35 cellular contexts compared by ENCODE assay signal in the genomic region with DNA sequence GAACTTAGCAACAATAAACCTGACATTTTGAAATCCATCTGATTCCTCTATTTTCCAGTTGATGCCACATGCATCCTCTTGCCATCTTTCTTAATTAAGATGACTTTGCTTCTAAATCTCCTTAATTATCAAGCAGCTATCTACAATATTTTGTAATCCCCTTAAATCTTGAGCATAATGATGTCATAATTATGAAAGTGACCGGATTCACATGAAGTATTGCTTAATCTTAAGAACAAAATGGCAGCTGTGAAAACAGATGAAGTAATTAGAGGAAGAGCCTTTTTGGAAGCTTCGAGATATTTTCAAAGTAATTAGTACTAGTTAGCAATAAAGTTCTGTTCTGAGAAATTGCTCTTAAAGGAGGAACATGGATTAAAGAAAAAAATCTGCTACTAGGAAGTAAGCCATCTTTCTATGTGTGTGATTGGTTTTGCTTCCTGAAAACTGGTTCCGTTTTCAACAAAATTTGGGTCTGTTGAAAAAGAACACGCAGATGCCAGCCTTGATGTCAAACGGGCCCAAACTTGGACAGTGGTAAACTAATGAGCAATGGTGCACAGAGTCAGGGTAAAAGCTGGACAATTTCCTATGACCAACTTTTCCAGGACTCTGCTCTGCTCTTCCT. TPM values are rescaled to one million over a fixed set of nuclear protein-coding genes. Genes with fewer than 3 reads are reported as not detected.
A peak's percentile ranks its signal among the peaks of the same experiment; 100 is the strongest.
DNase-seq lines count a peak whose midpoint lies in the region; ATAC-seq, FAIRE-seq and TF ChIP-seq lines count a peak whose summit lies in the region.
"Had no signal": no experiment of that assay in that cellular context is flagged by ENCODE, and none has a peak within 500 bp of the region (broad histone marks: within the 10 kb centered on the region; RNA-seq: fewer than 3 reads in every experiment).

No MANE protein-coding gene starts in this region.

- no peaks in the 10 kb centered on the region for H3K4me1 Mint-ChIP-seq in activated CD4-positive, alpha-beta memory T cell treated with anti-CD3 and anti-CD28 coated beads for 36 hours (ENCODE audit: low read depth)
- H3K4me1 Mint-ChIP-seq: activated T-helper 17 cell treated with anti-CD3 and anti-CD28 coated beads, Interleukin-2, amount 50 U/mL, for 72 hours; CD4-positive, alpha-beta memory T cell; immature natural killer cell; WTC11 had no signal

- no peak for TF ChIP-seq POLR2A in GM12878 (IDR thresholded peaks at IDR 0.05; ENCODE audit: low read depth, low read length)

- intact Hi-C loops in Right ventricle myocardium inferior (cut with DNase I), result loop anchor here (2.0 to 5.0 kb wide), 2 partner anchors 113 to 328 kb away; a partner anchor contains a TSS
- intact Hi-C loops in cardiac septum (cut with DNase I), result no loop called here
- intact Hi-C loops in GM12878 (cut with micrococcal nuclease; ENCODE audit: unreplicated experiment), result loop anchor here (5.0 kb wide), 3 partner anchors 118 to 348 kb away; a partner anchor contains a TSS
- intact Hi-C loops in activated CD4-positive, alpha-beta memory T cell treated with anti-CD3 and anti-CD28 coated beads for 36 hours (cut with micrococcal nuclease), result no loop called here

- no peaks in the 10 kb centered on the region for H4K20me1 ChIP-seq in GM12878 (ENCODE audit: control insufficient read depth, insufficient read depth)

- CTCF ChIA-PET in GM12878 (lab: Yijun Ruan, JAX), result interaction anchor here (0.6 to 2.5 kb wide), 19 partner anchors 9 to 501 kb away, joined by 3 to 13 read pairs (median 3); no protein-coding TSS in a partner anchor
- CTCF ChIA-PET in activated CD4-positive, alpha-beta memory T cell treated with anti-CD3 and anti-CD28 coated beads for 36 hours (lab: Charles Lee), result interaction anchor here (0.8 to 2.1 kb wide), 5 partner anchors 9 to 516 kb away, joined by 3 to 9 read pairs (median 5); a partner anchor contains a TSS

- H3K27ac Mint-ChIP-seq in activated CD4-positive, alpha-beta memory T cell treated with anti-CD3 and anti-CD28 coated beads for 36 hours, result no peak overlapping the region
- H3K27ac Mint-ChIP-seq: activated naive CD8-positive, alpha-beta T cell; activated T-helper 17 cell treated with anti-CD3 and anti-CD28 coated beads, Interleukin-2, amount 50 U/mL, for 72 hours; HFFc6; immature natural killer cell; nephron progenitor cell; stimulated activated naive CD8-positive, alpha-beta T cell treated with anti-CD3 and anti-CD28 coated beads, Interleukin-15, Interleukin-2, amounts not matched to agents 100 ng/mL and 50 ng/mL, for 24 hours; WTC11 had no signal

- no peaks in the 10 kb centered on the region for H3K9me3 Mint-ChIP-seq in activated CD4-positive, alpha-beta memory T cell treated with anti-CD3 and anti-CD28 coated beads for 36 hours
- H3K9me3 Mint-ChIP-seq: activated T-helper 17 cell treated with anti-CD3 and anti-CD28 coated beads, Interleukin-2, amount 50 U/mL, for 72 hours; CD4-positive, alpha-beta memory T cell; HFFc6; immature natural killer cell; nephron progenitor cell; stimulated activated naive CD8-positive, alpha-beta T cell treated with anti-CD3 and anti-CD28 coated beads, Interleukin-15, Interleukin-2, amounts not matched to agents 100 ng/mL and 50 ng/mL, for 24 hours; WTC11 had no signal

- no peak overlapping the region for H3K27ac ChIP-seq in GM12878 (ENCODE audit: control insufficient read depth, insufficient read depth)
- H3K27ac ChIP-seq: 22Rv1, epithelial cell of prostate, GM23248, right lobe of liver, thyroid gland had no signal

- ATAC-seq in Right ventricle myocardium inferior (peak; percentile 11), GM12878 (no peak)
- ATAC-seq: activated T-helper 17 cell treated with anti-CD3 and anti-CD28 coated beads, Interleukin-2, amount 50 U/mL, for 72 hours; mucosa of descending colon; WTC11 had no signal

- no peak for TF ChIP-seq EP300 in GM12878 (IDR thresholded peaks at IDR 0.05; ENCODE audit: borderline replicate concordance in 1 of 2, control insufficient read depth in 1 of 2, low read depth in 2 of 2, low read length in 2 of 2)

- RAD21 ChIA-PET in GM12878 (lab: Charles Lee; ENCODE audit: unreplicated experiment), result interaction anchor here (1.3 to 1.9 kb wide), 6 partner anchors 90 to 367 kb away, joined by 3 to 10 read pairs (median 6); no protein-coding TSS in a partner anchor

- H3K36me3 ChIP-seq in GM12878 (ENCODE audit: control insufficient read depth in 2 of 2, insufficient read depth in 2 of 2, low read length in 1 of 2) (no peaks in the 10 kb centered on the region), MG63 (no peaks in the 10 kb centered on the region)
- H3K36me3 ChIP-seq: pancreas, right lobe of liver, thyroid gland had no signal

- WGBS in GM12878 (ENCODE audit: insufficient coverage, insufficient replicate concordance, low lambda C conversion rate, missing lambda C conversion rate), result 24% methylated on average over 5 of the region's 5 CpGs

- no peak for TF ChIP-seq RAD21 in GM12878 (IDR thresholded peaks at IDR 0.05; ENCODE audit: insufficient read depth, low read depth, low read length)

- FAIRE-seq in GM12878 (lab: Jason Lieb, UNC), result no peak
- peak; percentile 43 for FAIRE-seq in islet of Langerhans (lab: Jason Lieb, UNC)
- FAIRE-seq: astrocyte, GM18507, pancreas had no signal

- in situ Hi-C loops in GM12878 (cut with MboI), result loop anchor here (10.0 kb wide), 1 partner anchor 330 kb away; no protein-coding TSS in a partner anchor

- no peaks in the 10 kb centered on the region for H3K36me3 Mint-ChIP-seq in activated CD4-positive, alpha-beta memory T cell treated with anti-CD3 and anti-CD28 coated beads for 36 hours
- H3K36me3 Mint-ChIP-seq: activated naive CD8-positive, alpha-beta T cell; CD4-positive, alpha-beta memory T cell; immature natural killer cell; WTC11 had no signal

- no peak overlapping the region for H2AFZ ChIP-seq in GM12878 (ENCODE audit: control insufficient read depth, low read depth, low read length)
- H2AFZ ChIP-seq: GM23248 had no signal

- POLR2A ChIA-PET in GM12878 (lab: Charles Lee), result no interaction called here
- POLR2A ChIA-PET in activated CD4-positive, alpha-beta memory T cell treated with anti-CD3 and anti-CD28 coated beads for 36 hours (lab: Charles Lee), result no interaction called here

- H3K27me3 ChIP-seq in GM12878 (replicated peaks in 1 of 2; ENCODE audit: control insufficient read depth in 2 of 2, insufficient read depth in 2 of 2, low read length in 1 of 2) (no peaks in the 10 kb centered on the region), MG63 (no peaks in the 10 kb centered on the region)
- H3K27me3 ChIP-seq: pancreas, right lobe of liver, thyroid gland had no signal

- H3K79me2 ChIP-seq in GM12878 (ENCODE audit: control insufficient read depth, insufficient read depth, low read length), result no peaks in the 10 kb centered on the region

- no peak for TF ChIP-seq CTCF in GM12878 (IDR thresholded peaks at IDR 0.05 in 2 of 3, conservative IDR thresholded peaks at IDR 0.05 in 1 of 3; ENCODE audit: control insufficient read depth in 2 of 3, extremely low read depth in 1 of 3, insufficient read depth in 1 of 3, low read depth in 3 of 3, low read length in 3 of 3)

- no peaks in the 10 kb centered on the region for H3K9me3 ChIP-seq in GM12878 (replicated peaks; ENCODE audit: control insufficient read depth, insufficient read depth, low read length)
- no peaks in the 10 kb centered on the region for H3K9me3 ChIP-seq in MG63
- H3K9me3 ChIP-seq: mucosa of descending colon, pancreas, right lobe of liver, thyroid gland had no signal

- BruUV-seq in GM12878 (replicated peaks; lab: Mats Ljungman, UMichigan), result no TSS peak

- DNase-seq in Right ventricle myocardium inferior (ENCODE audit: missing footprints) (no peak), cardiac septum (ENCODE audit: low spot score) (no peak), GM12878 (ENCODE audit: low read depth, low spot score) (no peak), superior temporal gyrus (ENCODE audit: extremely low spot score) (no peak), MG63 (no peak), T-helper 2 cell (no peak)
- no peak for DNase-seq in activated CD4-positive, alpha-beta memory T cell treated with anti-CD3 and anti-CD28 coated beads for 36 hours
- DNase-seq: CD4-positive, alpha-beta memory T cell; DMS153; HFFc6; immature natural killer cell; KBM-7; MM.1S; mucosa of descending colon; NCI-H2171 treated with DMSO at 0.1 percent for 48 hours; NCI-H524 treated with DMSO at 0.1 percent for 48 hours; nephron progenitor cell; NK-92 treated with Interleukin-12 subunit alpha and Interleukin-12 subunit beta, amount 100 ng/mL, for 24 hours; right lobe of liver; T-helper 9 cell; thyroid gland had no signal

- H3K9ac ChIP-seq in GM12878 (ENCODE audit: control insufficient read depth, insufficient read depth, low read length), result no peak overlapping the region
- H3K9ac ChIP-seq: GM23248 had no signal

- H3K4me3 ChIP-seq in GM12878 (no peak overlapping the region), MG63 (no peak overlapping the region)
- H3K4me3 ChIP-seq: GM23248, mucosa of descending colon, pancreas, right lobe of liver, thyroid gland had no signal

- no peak overlapping the region for H3K4me3 Mint-ChIP-seq in activated CD4-positive, alpha-beta memory T cell treated with anti-CD3 and anti-CD28 coated beads for 36 hours
- H3K4me3 Mint-ChIP-seq: activated naive CD8-positive, alpha-beta T cell; activated T-helper 17 cell treated with anti-CD3 and anti-CD28 coated beads, Interleukin-2, amount 50 U/mL, for 72 hours; CD4-positive, alpha-beta memory T cell; HFFc6; immature natural killer cell; nephron progenitor cell; stimulated activated naive CD8-positive, alpha-beta T cell treated with anti-CD3 and anti-CD28 coated beads, Interleukin-15, Interleukin-2, amounts not matched to agents 100 ng/mL and 50 ng/mL, for 24 hours; WTC11 had no signal

- H3K4me1 ChIP-seq in GM12878 (ENCODE audit: control insufficient read depth, insufficient read depth, low read length), result no peaks in the 10 kb centered on the region
- H3K4me1 ChIP-seq: right lobe of liver, thyroid gland had no signal

- peaks cover 2% of the 10 kb centered on the region for H3K27me3 Mint-ChIP-seq in activated CD4-positive, alpha-beta memory T cell treated with anti-CD3 and anti-CD28 coated beads for 36 hours

- SMC1A ChIA-PET in GM12878 (lab: Charles Lee; ENCODE audit: uncharacterized antibody, unreplicated experiment), result interaction anchor here (0.8 to 2.9 kb wide), 9 partner anchors 9 to 348 kb away, joined by 3 to 17 read pairs (median 3); a partner anchor contains a TSS

- no peak overlapping the region for H3K4me2 ChIP-seq in GM12878 (ENCODE audit: control insufficient read depth, insufficient read depth)

RNA-seq across cellular contexts. Expression of a gene that starts 18.3 kb away (rescaled TPM):
- total RNA-seq in Right ventricle myocardium inferior (0.43 TPM), cardiac septum (not detected), GM12878 (2014; rRNA removed) (not detected in 2 replicates), GM12878 (2014; rRNA removed; fragmentation: Illumina TruSeq; extraction: Trizol) (not detected in 2 replicates), GM12878 (2021) (not detected in 2 replicates)
- total RNA-seq in GM12878 (2013; cell fraction: nucleolus; rRNA removed), result not detected in 2 replicates
- polyA plus RNA-seq in GM12878 (2011; ENCODE audit: low read depth), result not detected
- polyA plus RNA-seq in GM12878 (2011; rRNA removed) (0.19 TPM in 1 of 2 replicates, not detected in the other), GM12878 (2014; fragmentation: Illumina TruSeq; extraction: Trizol) (not detected in 2 replicates), GM12878 (2014; fragmentation: Nextera tagmentation; extraction: Ambion mirVana) (under 1 TPM in 1 of 2 experiments, not detected in 1; 0.31 TPM), GM12878 (2014; rRNA removed) (not detected in 2 replicates), GM12878 (2016; fragmentation: Nextera tagmentation; extraction: Ambion mirVana) (not detected)
- polyA plus RNA-seq in GM12878 (2011; cell fraction: cytosol; rRNA removed), result not detected in 2 replicates
- not detected in 2 replicates for polyA plus RNA-seq in GM12878 (2011; cell fraction: nucleus; rRNA removed)
- polyA plus RNA-seq in GM12878 (2012), result 0.06 TPM in 1 of 2 replicates, not detected in the other
- not detected in 2 replicates for polyA minus RNA-seq in GM12878 (2011; rRNA and poly(A)+ RNA removed)
- not detected in 2 replicates for polyA minus RNA-seq in GM12878 (2011; cell fraction: cytosol; rRNA and poly(A)+ RNA removed)
- not detected in 2 replicates for polyA minus RNA-seq in GM12878 (2011; cell fraction: nucleus; rRNA and poly(A)+ RNA removed)
- not detected in 2 replicates for total RNA-seq in MG63 (2014; rRNA removed; shearing (Covaris generic); ENCODE audit: low replicate concordance)
- not detected for total RNA-seq in activated CD4-positive, alpha-beta memory T cell treated with anti-CD3 and anti-CD28 coated beads for 36 hours
- total RNA-seq: activated T-helper 17 cell treated with anti-CD3 and anti-CD28 coated beads, Interleukin-2, amount 50 U/mL, for 72 hours; CD4-positive, alpha-beta memory T cell; GM23248; HFFc6; left lobe of liver; mucosa of descending colon; right lobe of liver had no signal
- polyA plus RNA-seq: CD4-positive, alpha-beta memory T cell; GM23248 had no signal

RNA-seq across cellular contexts. Expression of a gene that starts 34.9 kb away (rescaled TPM):
- total RNA-seq in Right ventricle myocardium inferior, result not detected
- not detected for total RNA-seq in cardiac septum
- total RNA-seq in GM12878 (2013; cell fraction: nucleolus; rRNA removed), result not detected in 2 replicates
- total RNA-seq in GM12878 (2014; rRNA removed), result not detected in 2 replicates
- not detected in 2 replicates for total RNA-seq in GM12878 (2014; rRNA removed; fragmentation: Illumina TruSeq; extraction: Trizol)
- not detected in 2 replicates for total RNA-seq in GM12878 (2021)
- polyA plus RNA-seq in GM12878 (2011; ENCODE audit: low read depth), result not detected
- polyA plus RNA-seq in GM12878 (2011; rRNA removed), result not detected in 2 replicates
- polyA plus RNA-seq in GM12878 (2011; cell fraction: cytosol; rRNA removed), result not detected in 2 replicates
- not detected in 2 replicates for polyA plus RNA-seq in GM12878 (2011; cell fraction: nucleus; rRNA removed)
- polyA plus RNA-seq in GM12878 (2012), result not detected in 2 replicates
- polyA plus RNA-seq in GM12878 (2014; fragmentation: Illumina TruSeq; extraction: Trizol), result not detected in 2 replicates
- not detected for polyA plus RNA-seq in GM12878 (2014; fragmentation: Nextera tagmentation; extraction: Ambion mirVana)
- polyA plus RNA-seq in GM12878 (2014; rRNA removed), result not detected in 2 replicates
- not detected for polyA plus RNA-seq in GM12878 (2016; fragmentation: Nextera tagmentation; extraction: Ambion mirVana)
- polyA minus RNA-seq in GM12878 (2011; rRNA and poly(A)+ RNA removed), result not detected in 2 replicates
- polyA minus RNA-seq in GM12878 (2011; cell fraction: cytosol; rRNA and poly(A)+ RNA removed), result not detected in 2 replicates
- not detected in 2 replicates for polyA minus RNA-seq in GM12878 (2011; cell fraction: nucleus; rRNA and poly(A)+ RNA removed)
- not detected in 2 replicates for total RNA-seq in MG63 (2014; rRNA removed; shearing (Covaris generic); ENCODE audit: low replicate concordance)
- total RNA-seq in activated CD4-positive, alpha-beta memory T cell treated with anti-CD3 and anti-CD28 coated beads for 36 hours, result not detected
- total RNA-seq: activated T-helper 17 cell treated with anti-CD3 and anti-CD28 coated beads, Interleukin-2, amount 50 U/mL, for 72 hours; astrocyte; CD4-positive, alpha-beta memory T cell; G401; GM23248; HFFc6; left lobe of liver; mucosa of descending colon; pancreas; right lobe of liver; RPMI7951; WTC11 had no signal
- polyA plus RNA-seq: CD4-positive, alpha-beta memory T cell; GM23248; immature natural killer cell; pancreas had no signal

RNA-seq across cellular contexts. Expression of a gene that starts 42.4 kb away (rescaled TPM):
- total RNA-seq in Right ventricle myocardium inferior (6.0 TPM), cardiac septum (1.9 TPM), GM12878 (2014; rRNA removed) (65.8 and 74.4 TPM in 2 replicates), GM12878 (2014; rRNA removed; fragmentation: Illumina TruSeq; extraction: Trizol) (34.8 and 38.6 TPM in 2 replicates), GM12878 (2021) (219 and 224 TPM in 2 replicates)
- total RNA-seq in GM12878 (2013; cell fraction: nucleolus; rRNA removed), result 16.5 and 22.8 TPM in 2 replicates
- 146 TPM for polyA plus RNA-seq in GM12878 (2011; ENCODE audit: low read depth)
- polyA plus RNA-seq in GM12878 (2011; rRNA removed) (221 and 263 TPM in 2 replicates), GM12878 (2014; fragmentation: Illumina TruSeq; extraction: Trizol) (250 and 297 TPM in 2 replicates), GM12878 (2014; fragmentation: Nextera tagmentation; extraction: Ambion mirVana) (100 to 1,000 TPM; 157 to 197 TPM), GM12878 (2014; rRNA removed) (200 and 218 TPM in 2 replicates), GM12878 (2016; fragmentation: Nextera tagmentation; extraction: Ambion mirVana) (100 to 1,000 TPM; 516 to 524 TPM)
- polyA plus RNA-seq in GM12878 (2011; cell fraction: cytosol; rRNA removed), result 355 and 416 TPM in 2 replicates
- 161 and 172 TPM in 2 replicates for polyA plus RNA-seq in GM12878 (2011; cell fraction: nucleus; rRNA removed)
- polyA plus RNA-seq in GM12878 (2012), result 162 and 194 TPM in 2 replicates
- 294 and 415 TPM in 2 replicates for polyA minus RNA-seq in GM12878 (2011; rRNA and poly(A)+ RNA removed)
- 127 and 151 TPM in 2 replicates for polyA minus RNA-seq in GM12878 (2011; cell fraction: cytosol; rRNA and poly(A)+ RNA removed)
- 39.3 and 69.0 TPM in 2 replicates for polyA minus RNA-seq in GM12878 (2011; cell fraction: nucleus; rRNA and poly(A)+ RNA removed)
- total RNA-seq in MG63 (2014; rRNA removed; shearing (Covaris generic); ENCODE audit: low replicate concordance), result 55.7 and 57.0 TPM in 2 replicates
- 100 to 1,000 TPM; 281 to 287 TPM for total RNA-seq in activated CD4-positive, alpha-beta memory T cell treated with anti-CD3 and anti-CD28 coated beads for 36 hours
- total RNA-seq: CD4-positive, alpha-beta memory T cell had no signal

Comparison
In these comparisons a context has a peak if more than half of its experiments do, and no peak if none do; other contexts are left out.
1. intact Hi-C loops: an anchor here in Right ventricle myocardium inferior (2.0 to 5.0 kb wide) and GM12878 (5.0 kb wide); none called in cardiac septum and activated CD4-positive, alpha-beta memory T cell treated with anti-CD3 and anti-CD28 coated beads for 36 hours.